ENCODE assay signal across 1 cellular context in genomic region chr18:75915941-75916640, GRCh38.
TF ChIP-seq lines count a peak whose summit lies in the region.

No MANE protein-coding gene starts in this region.

TF ChIP-seq in GM23338, 12 proteins besides CTCF, POLR2A, EP300 and RAD21 (continued from another document):
- TF ChIP-seq EZH2 (IDR thresholded peaks at IDR 0.05; ENCODE audit: low read depth, unreplicated experiment) (no peak), CREB1 (CRISPR knock-in tag; IDR thresholded peaks at IDR 0.05; ENCODE audit: low read depth) (no peak), NANOG (IDR thresholded peaks at IDR 0.05; ENCODE audit: borderline replicate concordance) (no peak), STAT1 (IDR thresholded peaks at IDR 0.05; ENCODE audit: unreplicated experiment) (no peak), POLR2AphosphoS5 (IDR thresholded peaks at IDR 0.05; ENCODE audit: low read depth) (no peak), ZNF114 (CRISPR knock-in tag; IDR thresholded peaks at IDR 0.05) (no peak), ZNF331 (CRISPR knock-in tag; IDR thresholded peaks at IDR 0.05; ENCODE audit: low read depth) (no peak), EZH2phosphoT487 (IDR thresholded peaks at IDR 0.05; ENCODE audit: unreplicated experiment) (no peak)
- TF ChIP-seq, protein P1, sequence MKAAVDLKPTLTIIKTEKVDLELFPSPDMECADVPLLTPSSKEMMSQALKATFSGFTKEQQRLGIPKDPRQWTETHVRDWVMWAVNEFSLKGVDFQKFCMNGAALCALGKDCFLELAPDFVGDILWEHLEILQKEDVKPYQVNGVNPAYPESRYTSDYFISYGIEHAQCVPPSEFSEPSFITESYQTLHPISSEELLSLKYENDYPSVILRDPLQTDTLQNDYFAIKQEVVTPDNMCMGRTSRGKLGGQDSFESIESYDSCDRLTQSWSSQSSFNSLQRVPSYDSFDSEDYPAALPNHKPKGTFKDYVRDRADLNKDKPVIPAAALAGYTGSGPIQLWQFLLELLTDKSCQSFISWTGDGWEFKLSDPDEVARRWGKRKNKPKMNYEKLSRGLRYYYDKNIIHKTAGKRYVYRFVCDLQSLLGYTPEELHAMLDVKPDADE (IDR thresholded peaks at IDR 0.05): no peak
